ENCODE assay signal across 17 cellular contexts in the genomic region with DNA sequence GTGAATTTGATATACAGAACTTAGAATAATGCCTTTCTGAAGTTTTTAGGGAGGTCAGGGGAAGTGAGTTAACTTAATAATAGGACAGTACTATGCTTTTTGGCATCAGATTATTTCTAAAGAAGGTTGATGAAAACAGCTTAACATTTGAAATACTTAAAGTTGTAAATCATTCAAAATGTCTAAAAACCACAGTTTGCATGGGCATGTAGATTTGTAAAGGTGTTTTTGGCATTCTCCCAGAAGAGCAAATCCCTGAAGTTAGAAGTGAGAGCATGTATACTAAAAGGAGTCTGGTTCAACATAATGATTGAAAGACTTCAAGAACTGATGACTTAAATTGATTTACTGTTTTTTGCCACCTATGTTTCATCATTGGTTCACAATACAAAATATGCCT. TPM values are rescaled to one million over a fixed set of nuclear protein-coding genes. Genes with fewer than 3 reads are reported as not detected.
DNase-seq lines count a peak whose midpoint lies in the region; ATAC-seq and TF ChIP-seq lines count a peak whose summit lies in the region.
"Had no signal": no experiment of that assay in that cellular context is flagged by ENCODE, and none has a peak within 500 bp of the region (broad histone marks: within the 10 kb centered on the region; RNA-seq: fewer than 3 reads in every experiment).

No MANE protein-coding gene starts in this region.

- ATAC-seq in SK-N-SH treated with all-trans-retinoic acid at 6 μM for 48 hours (no peak), memory B cell (ENCODE audit: low read depth) (no peak), GM19455 (IDR thresholded peaks at IDR 0.05; ENCODE audit: unreplicated experiment) (no peak)
- no peak for ATAC-seq in activated T-helper 17 cell treated with anti-CD3 and anti-CD28 coated beads, Interleukin-2, amount 50 U/mL, for 72 hours (replicated peaks)
- ATAC-seq: body of pancreas had no signal

- peaks cover 34% of the 10 kb centered on the region for H4K20me1 ChIP-seq in SK-N-SH (ENCODE audit: insufficient read depth)

- CTCF ChIA-PET in SK-N-SH (lab: Yijun Ruan, JAX), result interaction anchor here (1.0 to 1.3 kb wide), 2 partner anchors 48 to 492 kb away, joined by 3 read pairs; no protein-coding TSS in a partner anchor
- CTCF ChIA-PET in CD4-positive, alpha-beta memory T cell (lab: Charles Lee; ENCODE audit: partially characterized antibody), result interaction anchor here (1.1 to 2.5 kb wide), 3 partner anchors 48 to 492 kb away, joined by 3 to 11 read pairs (median 4); no protein-coding TSS in a partner anchor

- H3K9me3 Mint-ChIP-seq in CD4-positive, alpha-beta memory T cell, result no peaks in the 10 kb centered on the region
- no peaks in the 10 kb centered on the region for H3K9me3 Mint-ChIP-seq in activated T-helper 17 cell treated with anti-CD3 and anti-CD28 coated beads, Interleukin-2, amount 50 U/mL, for 72 hours
- H3K9me3 Mint-ChIP-seq in memory B cell, result no peaks in the 10 kb centered on the region
- H3K9me3 Mint-ChIP-seq: IgD-negative memory B cell had no signal

- H3K4me3 Mint-ChIP-seq in CD4-positive, alpha-beta memory T cell, result peak overlapping the region in 7 of 8 donors; percentile 33 to 59 (median 46)
- H3K4me3 Mint-ChIP-seq in activated T-helper 17 cell treated with anti-CD3 and anti-CD28 coated beads, Interleukin-2, amount 50 U/mL, for 72 hours, result peak overlapping the region; percentile 57
- H3K4me3 Mint-ChIP-seq in memory B cell, result no peak overlapping the region

- no peak overlapping the region for H3K9ac ChIP-seq in SK-N-SH

- H3K27me3 ChIP-seq in SK-N-SH (ENCODE audit: insufficient read depth) (no peaks in the 10 kb centered on the region), esophagus squamous epithelium (no peaks in the 10 kb centered on the region)
- H3K27me3 ChIP-seq in CD4-positive, alpha-beta memory T cell (ENCODE audit: insufficient read depth, low read length), result no peaks in the 10 kb centered on the region
- H3K27me3 ChIP-seq: body of pancreas, dorsolateral prefrontal cortex, Peyer's patch, sigmoid colon, tibial artery had no signal

- intact Hi-C loops in CD4-positive, alpha-beta memory T cell (cut with micrococcal nuclease), result no loop called here
- intact Hi-C loops in esophagus squamous epithelium (cut with DNase I), result no loop called here

- peaks cover 100% of the 10 kb centered on the region for H3K79me2 ChIP-seq in SK-N-SH (ENCODE audit: insufficient read depth)

- no peak overlapping the region for H3K4me3 ChIP-seq in SK-N-SH (ENCODE audit: low read depth in 2 of 2, low read length in 1 of 2)
- H3K4me3 ChIP-seq in CD4-positive, alpha-beta memory T cell (ENCODE audit: low read length in 2 of 2), result no peak overlapping the region
- no peak overlapping the region for H3K4me3 ChIP-seq in esophagus squamous epithelium
- H3K4me3 ChIP-seq: body of pancreas, dorsolateral prefrontal cortex, Peyer's patch, sigmoid colon, tibial artery had no signal

- H3K27ac ChIP-seq in SK-N-SH (ENCODE audit: low read depth in 2 of 2, low read length in 1 of 2), result peak overlapping the region; percentile 75 to 82; a peak in 2 of 4 replicates
- no peak overlapping the region for H3K27ac ChIP-seq in CD4-positive, alpha-beta memory T cell (ENCODE audit: low read depth, low read length)
- no peak overlapping the region for H3K27ac ChIP-seq in esophagus squamous epithelium
- H3K27ac ChIP-seq: body of pancreas, Peyer's patch had no signal

- peaks cover 23 to 57% of the 10 kb centered on the region in 2 donors for H3K36me3 Mint-ChIP-seq in CD4-positive, alpha-beta memory T cell
- peaks cover 88% of the 10 kb centered on the region for H3K36me3 Mint-ChIP-seq in activated T-helper 17 cell treated with anti-CD3 and anti-CD28 coated beads, Interleukin-2, amount 50 U/mL, for 72 hours (ENCODE audit: low read depth)
- H3K36me3 Mint-ChIP-seq in memory B cell, result peaks cover 16% of the 10 kb centered on the region

- peaks cover 22% of the 10 kb centered on the region for H3F3A ChIP-seq in SK-N-SH (replicated peaks; ENCODE audit: insufficient read depth)

- peaks cover 33 to 73% (median 48%) of the 10 kb centered on the region in 4 donors for H3K4me1 Mint-ChIP-seq in CD4-positive, alpha-beta memory T cell
- peaks cover 20% of the 10 kb centered on the region for H3K4me1 Mint-ChIP-seq in activated T-helper 17 cell treated with anti-CD3 and anti-CD28 coated beads, Interleukin-2, amount 50 U/mL, for 72 hours
- H3K4me1 Mint-ChIP-seq in memory B cell, result peaks cover 25% of the 10 kb centered on the region

- H3K27ac Mint-ChIP-seq in CD4-positive, alpha-beta memory T cell, result peak overlapping the region in 3 of 7 donors; percentile 0 to 62 (median 41)
- no peak overlapping the region for H3K27ac Mint-ChIP-seq in activated T-helper 17 cell treated with anti-CD3 and anti-CD28 coated beads, Interleukin-2, amount 50 U/mL, for 72 hours
- H3K27ac Mint-ChIP-seq in memory B cell, result peak overlapping the region; percentile 67

- H2AFZ ChIP-seq in SK-N-SH (ENCODE audit: low read depth), result no peak overlapping the region

- POLR2A ChIA-PET in SK-N-SH (lab: Yijun Ruan, JAX), result no interaction called here
- POLR2A ChIA-PET in CD4-positive, alpha-beta memory T cell (lab: Charles Lee; ENCODE audit: partially characterized antibody), result no interaction called here

- TF ChIP-seq CTCF in SK-N-SH (IDR thresholded peaks at IDR 0.05), result no peak
- no peak for TF ChIP-seq CTCF in esophagus squamous epithelium (IDR thresholded peaks at IDR 0.05)

- TF ChIP-seq RAD21 in SK-N-SH (IDR thresholded peaks at IDR 0.05; ENCODE audit: low read length), result no peak

- H3K9me3 ChIP-seq in SK-N-SH (no peaks in the 10 kb centered on the region), esophagus squamous epithelium (no peaks in the 10 kb centered on the region)
- H3K9me3 ChIP-seq in CD4-positive, alpha-beta memory T cell (ENCODE audit: control insufficient read depth in 1 of 2, low read length in 2 of 2), result no peaks in the 10 kb centered on the region
- H3K9me3 ChIP-seq: body of pancreas, Peyer's patch, sigmoid colon, tibial artery had no signal

- no peaks in the 10 kb centered on the region for H3K27me3 Mint-ChIP-seq in CD4-positive, alpha-beta memory T cell
- no peaks in the 10 kb centered on the region for H3K27me3 Mint-ChIP-seq in activated T-helper 17 cell treated with anti-CD3 and anti-CD28 coated beads, Interleukin-2, amount 50 U/mL, for 72 hours
- no peaks in the 10 kb centered on the region for H3K27me3 Mint-ChIP-seq in memory B cell
- H3K27me3 Mint-ChIP-seq: IgD-negative memory B cell had no signal

- DNase-seq in SK-N-SH (no peak), memory B cell (ENCODE audit: low spot score in 2 of 2) (no peak), HuH-7 (ENCODE audit: low spot score) (no peak), esophagus squamous epithelium (lab: John Stamatoyannopoulos, UW) (no peak)
- no peak for DNase-seq in CD4-positive, alpha-beta memory T cell
- DNase-seq: activated CD4-positive, CD25-positive, alpha-beta regulatory T cell; body of pancreas; dorsolateral prefrontal cortex; NCI-H1048; Peyer's patch; sigmoid colon; stimulated activated CD4-positive, alpha-beta T cell treated with anti-CD3 and anti-CD28 coated beads, Interleukin-4, amount 100 ng/mL, for 1 hour; tibial artery had no signal

- H3K9me2 ChIP-seq in SK-N-SH, result no peaks in the 10 kb centered on the region

- TF ChIP-seq EP300 in SK-N-SH (IDR thresholded peaks at IDR 0.05; ENCODE audit: borderline replicate concordance in 1 of 2, low read depth in 1 of 2, low read length in 1 of 2), result no peak

- no peak overlapping the region for H3K4me2 ChIP-seq in SK-N-SH

- H3K4me1 ChIP-seq in SK-N-SH (ENCODE audit: control insufficient read depth in 1 of 2, insufficient read depth in 2 of 2, low read depth in 1 of 2, low read length in 1 of 2) (peaks cover 9 to 35% of the 10 kb centered on the region in 2 experiments; a peak in 3 of 4 replicates), esophagus squamous epithelium (peaks cover 9 to 80% (median 30%) of the 10 kb centered on the region in 3 donors)
- H3K4me1 ChIP-seq in CD4-positive, alpha-beta memory T cell (ENCODE audit: insufficient read depth, low read length), result peaks cover 80% of the 10 kb centered on the region

- TF ChIP-seq POLR2A in esophagus squamous epithelium (IDR thresholded peaks at IDR 0.05), result no peak

- H3K36me3 ChIP-seq in SK-N-SH (replicated peaks in 1 of 2; ENCODE audit: control insufficient read depth in 1 of 2, insufficient read depth in 2 of 2, low read length in 1 of 2) (peaks cover 50 to 65% of the 10 kb centered on the region in 2 experiments), esophagus squamous epithelium (peaks cover 0 to 37% (median 0%) of the 10 kb centered on the region in 3 donors)
- peaks cover 18% of the 10 kb centered on the region for H3K36me3 ChIP-seq in CD4-positive, alpha-beta memory T cell (ENCODE audit: insufficient read depth, low read length)

TF ChIP-seq in SK-N-SH, 30 proteins besides CTCF, POLR2A, EP300 and RAD21 (continues in another document):
- TF ChIP-seq ELF1 (IDR thresholded peaks at IDR 0.05) (no peak), NRF1 (IDR thresholded peaks at IDR 0.05; ENCODE audit: low read depth, low read length) (no peak), JUND (IDR thresholded peaks at IDR 0.05) (no peak), FOSL2 (IDR thresholded peaks at IDR 0.05; ENCODE audit: borderline replicate concordance, low read depth) (no peak), GATA2 (CRISPR knock-in tag; IDR thresholded peaks at IDR 0.05) (no peak), RFX5 (IDR thresholded peaks at IDR 0.05; ENCODE audit: low read length) (no peak), FOXJ3 (CRISPR knock-in tag; IDR thresholded peaks at IDR 0.05) (no peak), TCF12 (IDR thresholded peaks at IDR 0.05) (no peak)

TF ChIP-seq in SK-N-SH treated with all-trans-retinoic acid at 6 μM for 48 hours, 23 proteins besides CTCF, POLR2A, EP300 and RAD21 (continues in another document):
- TF ChIP-seq CSDC2 (CRISPR knock-in tag; IDR thresholded peaks at IDR 0.05) (no peak), ZNF565 (CRISPR knock-in tag; conservative IDR thresholded peaks at IDR 0.05; ENCODE audit: low read depth) (no peak)
- TF ChIP-seq, protein P1, sequence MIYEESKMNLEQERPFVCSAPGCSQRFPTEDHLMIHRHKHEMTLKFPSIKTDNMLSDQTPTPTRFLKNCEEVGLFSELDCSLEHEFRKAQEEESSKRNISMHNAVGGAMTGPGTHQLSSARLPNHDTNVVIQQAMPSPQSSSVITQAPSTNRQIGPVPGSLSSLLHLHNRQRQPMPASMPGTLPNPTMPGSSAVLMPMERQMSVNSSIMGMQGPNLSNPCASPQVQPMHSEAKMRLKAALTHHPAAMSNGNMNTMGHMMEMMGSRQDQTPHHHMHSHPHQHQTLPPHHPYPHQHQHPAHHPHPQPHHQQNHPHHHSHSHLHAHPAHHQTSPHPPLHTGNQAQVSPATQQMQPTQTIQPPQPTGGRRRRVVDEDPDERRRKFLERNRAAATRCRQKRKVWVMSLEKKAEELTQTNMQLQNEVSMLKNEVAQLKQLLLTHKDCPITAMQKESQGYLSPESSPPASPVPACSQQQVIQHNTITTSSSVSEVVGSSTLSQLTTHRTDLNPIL (CRISPR knock-in tag; IDR thresholded peaks at IDR 0.05; ENCODE audit: low read depth), result no peak

RNA-seq across cellular contexts. Expression of gene DR1, which starts 6.7 kb away (rescaled TPM):
- 12.8 and 17.5 TPM in 2 replicates for polyA plus RNA-seq in SK-N-SH (2012; rRNA removed)
- polyA plus RNA-seq in SK-N-SH (2012; cell fraction: cytosol; rRNA removed), result 21.4 and 23.5 TPM in 2 replicates
- polyA plus RNA-seq in SK-N-SH (2012; cell fraction: nucleus; rRNA removed), result 4.1 and 8.2 TPM in 2 replicates
- total RNA-seq in CD4-positive, alpha-beta memory T cell, result 10 to 100 TPM; 71.8 to 71.9 TPM
- 10 to 100 TPM; 64.0 to 71.8 TPM for polyA plus RNA-seq in CD4-positive, alpha-beta memory T cell
- 10 to 100 TPM; 56.7 to 87.0 TPM for total RNA-seq in activated T-helper 17 cell treated with anti-CD3 and anti-CD28 coated beads, Interleukin-2, amount 50 U/mL, for 72 hours
- 10 to 100 TPM; 22.1 to 44.9 (median 37.8) TPM for total RNA-seq in esophagus squamous epithelium

Comparison
In these comparisons a context has a peak if more than half of its experiments do, and no peak if none do; other contexts are left out.
1. H3K27ac ChIP-seq: peak in SK-N-SH (2 of 2); none in CD4-positive, alpha-beta memory T cell (single experiment) and esophagus squamous epithelium (0 of 4).